Comparison of ENCODE assay signal across 11 cellular contexts in the genomic region with DNA sequence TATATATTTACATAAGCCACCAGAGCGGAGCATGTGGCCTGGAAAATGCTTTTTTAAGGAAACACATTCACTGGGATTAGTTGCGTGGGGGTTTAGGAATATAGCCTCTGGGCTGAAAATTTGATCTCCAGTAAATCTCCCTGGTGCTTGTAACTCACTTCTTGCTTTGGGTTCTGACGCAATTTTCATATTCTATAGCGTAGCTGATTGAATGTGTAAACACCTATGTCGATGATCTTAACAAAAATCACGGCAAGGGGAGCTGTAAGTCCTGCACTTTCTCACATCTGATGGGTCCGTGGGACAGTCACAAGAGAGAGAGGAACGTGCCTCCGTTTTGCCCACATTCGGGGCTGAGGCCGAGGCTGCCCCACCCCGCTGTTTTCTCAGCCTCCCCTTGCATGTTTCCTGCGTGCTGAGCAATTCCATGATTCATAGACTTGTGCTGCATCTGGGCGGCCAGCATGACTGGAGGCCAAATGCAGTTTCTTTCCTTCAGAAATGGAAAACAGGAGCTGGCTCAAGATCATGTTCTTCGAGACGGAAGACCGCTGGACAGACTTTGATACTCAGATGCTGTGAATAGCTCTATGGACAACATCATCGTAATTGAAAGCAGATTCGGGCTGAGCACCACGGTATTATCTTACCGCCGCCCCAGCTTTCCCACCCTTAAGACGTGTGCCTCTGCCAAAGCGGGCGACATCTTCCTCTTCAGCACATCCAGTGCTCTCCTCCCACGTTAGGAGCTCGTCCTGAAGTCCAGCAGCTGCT.
DNase-seq lines count a peak whose midpoint lies in the region; ATAC-seq and TF ChIP-seq lines count a peak whose summit lies in the region.
"Had no signal": no experiment of that assay in that cellular context is flagged by ENCODE, and none has a peak within 500 bp of the region (broad histone marks: within the 10 kb centered on the region; RNA-seq: fewer than 3 reads in every experiment).

No MANE protein-coding gene starts in this region.

- H3K4me1 ChIP-seq in adipocyte (ENCODE audit: control insufficient read depth, insufficient read depth, low read length) = peaks cover 9% of the 10 kb centered on the region
- no peaks in the 10 kb centered on the region for H3K4me1 ChIP-seq in left ventricle myocardium inferior
- no peaks in the 10 kb centered on the region for H3K4me1 ChIP-seq in skeletal muscle satellite cell (ENCODE audit: control insufficient read depth, insufficient read depth, low read length)

- H3K27ac ChIP-seq in left ventricle myocardium inferior (replicated peaks) = peak overlapping the region; percentile 18

- H3K36me3 ChIP-seq in adipocyte (ENCODE audit: control insufficient read depth, insufficient read depth, low read length, severe bottlenecking) (no peaks in the 10 kb centered on the region), left ventricle myocardium inferior (no peaks in the 10 kb centered on the region), skeletal muscle satellite cell (ENCODE audit: insufficient read depth, low read length) (no peaks in the 10 kb centered on the region)

- no peaks in the 10 kb centered on the region for H3K27me3 ChIP-seq in adipocyte (replicated peaks; ENCODE audit: control insufficient read depth, insufficient read depth, low read length)
- H3K27me3 ChIP-seq in left ventricle myocardium inferior (ENCODE audit: low read depth) = peaks cover 62% of the 10 kb centered on the region
- no peaks in the 10 kb centered on the region for H3K27me3 ChIP-seq in skeletal muscle satellite cell (ENCODE audit: control insufficient read depth, insufficient read depth, low read length)

- DNase-seq in EL = peak; percentile 59
- peak; percentile 94 for DNase-seq in adipocyte (ENCODE audit: low read depth)
- peak; percentile 28 for DNase-seq in left ventricle myocardium inferior
- no peak for DNase-seq in left lobe of liver (ENCODE audit: low spot score)
- DNase-seq in stimulated activated CD4-positive, alpha-beta T cell treated with anti-CD3 and anti-CD28 coated beads, Interleukin-4, amount 100 ng/mL, for 1 hour = no peak
- DNase-seq: effector CD8-positive, alpha-beta T cell; IMR-90; NCI-H524 had no signal

- H3K4me3 ChIP-seq in adipocyte (ENCODE audit: low read length) (peak overlapping the region; percentile 76), left ventricle myocardium inferior (peak overlapping the region; percentile 6), skeletal muscle satellite cell (ENCODE audit: low read length) (no peak overlapping the region)

- H3K9me3 ChIP-seq in adipocyte (ENCODE audit: control insufficient read depth, low read length) (peaks cover 5% of the 10 kb centered on the region), left ventricle myocardium inferior (replicated peaks) (peaks cover 27% of the 10 kb centered on the region), skeletal muscle satellite cell (replicated peaks; ENCODE audit: low read length) (peaks cover 15% of the 10 kb centered on the region)

- H3K9ac ChIP-seq in adipocyte (ENCODE audit: low read length) (peak overlapping the region; percentile 54), skeletal muscle satellite cell (ENCODE audit: low read depth, low read length) (no peak overlapping the region)

- peak overlapping the region; percentile 52 for H3K4me2 ChIP-seq in skeletal muscle satellite cell (ENCODE audit: low read length)

- TF ChIP-seq CTCF in left ventricle myocardium inferior (IDR thresholded peaks at IDR 0.05; ENCODE audit: borderline replicate concordance) = no peak

- ATAC-seq in GM19397 (IDR thresholded peaks at IDR 0.05; ENCODE audit: unreplicated experiment) = no peak
- ATAC-seq in left lobe of liver = no peak
- ATAC-seq in HG03520 (IDR thresholded peaks at IDR 0.05; ENCODE audit: unreplicated experiment) = no peak

- intact Hi-C loops in left ventricle myocardium inferior (cut with micrococcal nuclease) = no loop called here

Comparison
In these comparisons a context has a peak if more than half of its experiments do, and no peak if none do; other contexts are left out.
1. DNase-seq: peak in EL (single experiment), adipocyte (single experiment) and left ventricle myocardium inferior (single experiment); none in left lobe of liver (single experiment) and stimulated activated CD4-positive, alpha-beta T cell treated with anti-CD3 and anti-CD28 coated beads, Interleukin-4, amount 100 ng/mL, for 1 hour (single experiment).